Comparison of ENCODE assay signal across 16 cellular contexts in the genomic region with DNA sequence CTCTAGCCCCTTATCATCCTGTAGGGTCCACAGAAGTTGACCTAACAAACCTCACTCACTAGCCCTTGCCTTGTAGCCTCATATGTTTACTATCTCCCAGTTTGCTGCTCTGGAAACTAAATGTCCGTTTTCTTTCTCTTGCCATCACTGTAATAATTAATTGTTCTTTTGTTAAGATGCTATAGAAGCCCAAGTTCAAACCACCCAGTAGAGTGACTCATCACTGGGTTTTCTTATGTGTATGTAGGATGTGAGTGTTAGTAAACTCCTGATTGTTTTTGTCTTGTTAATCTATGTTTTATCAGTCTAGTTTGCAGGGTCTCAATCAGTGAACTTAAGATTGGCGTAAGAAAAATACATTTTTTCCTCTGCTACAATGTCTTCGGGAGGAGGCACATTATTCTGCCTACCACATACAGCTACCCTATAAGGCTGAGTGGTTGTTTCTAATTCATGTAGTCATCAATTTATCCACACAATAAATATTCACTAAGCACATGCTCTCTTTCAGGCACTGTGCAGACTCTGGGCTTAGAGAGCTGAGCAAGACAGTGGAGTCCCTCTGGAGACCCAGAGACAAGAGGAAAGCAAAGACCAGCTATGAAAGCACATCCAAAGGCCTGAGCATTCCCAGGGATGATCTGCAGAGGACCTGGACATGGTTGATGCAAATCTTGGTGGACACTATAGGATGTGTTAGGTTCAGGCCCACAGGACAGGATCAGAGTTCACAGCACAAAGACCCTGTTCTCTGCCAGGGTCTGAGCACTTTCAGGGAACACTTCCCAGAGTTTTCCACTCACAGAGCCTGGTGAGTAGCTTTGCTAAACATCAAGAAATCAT.
A peak's percentile ranks its signal among the peaks of the same experiment; 100 is the strongest.
DNase-seq lines count a peak whose midpoint lies in the region; ATAC-seq and TF ChIP-seq lines count a peak whose summit lies in the region.
"Had no signal": no experiment of that assay in that cellular context is flagged by ENCODE, and none has a peak within 500 bp of the region (broad histone marks: within the 10 kb centered on the region; RNA-seq: fewer than 3 reads in every experiment).

No MANE protein-coding gene starts in this region.

- no peak overlapping the region for H3K4me3 Mint-ChIP-seq in nephron
- no peak overlapping the region for H3K4me3 Mint-ChIP-seq in Caco-2 (ENCODE audit: unreplicated experiment)
- H3K4me3 Mint-ChIP-seq: immature natural killer cell; naive thymus-derived CD4-positive, alpha-beta T cell had no signal

- H3K4me1 ChIP-seq in ACC112 (ENCODE audit: control insufficient read depth, insufficient read depth, low read length, unreplicated experiment) = peaks cover 34% of the 10 kb centered on the region
- H3K4me1 ChIP-seq in Panc1 (ENCODE audit: control insufficient read depth, insufficient read depth, low read length) = peaks cover 24% of the 10 kb centered on the region
- no peaks in the 10 kb centered on the region for H3K4me1 ChIP-seq in mucosa of descending colon (ENCODE audit: low read depth)
- no peaks in the 10 kb centered on the region for H3K4me1 ChIP-seq in Caco-2

- POLR2A ChIA-PET in Panc1 (lab: Charles Lee) (no interaction called here), Caco-2 (lab: Charles Lee) (no interaction called here)

- no peaks in the 10 kb centered on the region for H3K79me2 ChIP-seq in ACC112 (ENCODE audit: control insufficient read depth, insufficient read depth, low read length, unreplicated experiment)

- H3K27ac Mint-ChIP-seq in nephron = peak overlapping the region in 2 of 3 experiments; percentile 35 to 69
- no peak overlapping the region for H3K27ac Mint-ChIP-seq in Caco-2 (ENCODE audit: unreplicated experiment)
- H3K27ac Mint-ChIP-seq: immature natural killer cell; naive thymus-derived CD4-positive, alpha-beta T cell had no signal

- H3K9me3 ChIP-seq in Panc1 (ENCODE audit: control insufficient read depth, insufficient read depth, low read depth, low read length) (peaks cover 34% of the 10 kb centered on the region; the same call in 1 of the 2 replicates), mucosa of descending colon (no peaks in the 10 kb centered on the region), Caco-2 (no peaks in the 10 kb centered on the region)

- CTCF ChIA-PET in Panc1 (lab: Charles Lee) = no interaction called here
- CTCF ChIA-PET in Caco-2 (lab: Charles Lee) = no interaction called here

- TF ChIP-seq CTCF in Panc1 (IDR thresholded peaks at IDR 0.05) = no peak
- TF ChIP-seq CTCF in nephron (IDR thresholded peaks at IDR 0.05; ENCODE audit: unreplicated experiment in 3 of 3) = no peak
- no peak for TF ChIP-seq CTCF in mucosa of descending colon (IDR thresholded peaks at IDR 0.05)
- no peak for TF ChIP-seq CTCF in Caco-2 (IDR thresholded peaks at IDR 0.05; ENCODE audit: insufficient read depth in 1 of 2, low read depth in 1 of 2, low read length in 1 of 2, severe bottlenecking in 1 of 2, unreplicated experiment in 1 of 2)

- H3K36me3 Mint-ChIP-seq in nephron (ENCODE audit: low read depth) (no peaks in the 10 kb centered on the region), Caco-2 (ENCODE audit: insufficient read depth, unreplicated experiment) (no peaks in the 10 kb centered on the region)
- H3K36me3 Mint-ChIP-seq: immature natural killer cell; naive thymus-derived CD4-positive, alpha-beta T cell had no signal

- peaks cover 28% of the 10 kb centered on the region for H3K4me1 Mint-ChIP-seq in nephron
- H3K4me1 Mint-ChIP-seq in Caco-2 (ENCODE audit: low read depth, unreplicated experiment) = peaks cover 4% of the 10 kb centered on the region
- H3K4me1 Mint-ChIP-seq: immature natural killer cell had no signal

- no peaks in the 10 kb centered on the region for H3K27me3 Mint-ChIP-seq in nephron (ENCODE audit: low read depth)
- H3K27me3 Mint-ChIP-seq in Caco-2 (ENCODE audit: insufficient read depth, unreplicated experiment) = peaks cover 16% of the 10 kb centered on the region

- DNase-seq in Panc1 (ENCODE audit: low read depth, low spot score) (no peak), epithelial cell of prostate (ENCODE audit: low read depth, low spot score) (peak; percentile 14), mucosa of descending colon (no peak), AG20443 (ENCODE audit: low spot score) (no peak), Caco-2 (no peak)
- DNase-seq: activated CD8-positive, alpha-beta memory T cell treated with anti-CD3 and anti-CD28 coated beads, Interleukin-2, amount 50 U/mL, for 48 hours; amygdala; erythroblast; immature natural killer cell; KG1; naive thymus-derived CD4-positive, alpha-beta T cell; NCI-H2081 treated with DMSO at 0.1 percent for 48 hours; NK-92 treated with Interleukin-12 subunit alpha and Interleukin-12 subunit beta, amount 100 ng/mL, for 24 hours had no signal

- H3K27me3 ChIP-seq in ACC112 (ENCODE audit: insufficient read depth, low read length) (no peaks in the 10 kb centered on the region), Panc1 (ENCODE audit: control insufficient read depth, insufficient read depth, low read length) (no peaks in the 10 kb centered on the region), Caco-2 (replicated peaks; ENCODE audit: control insufficient read depth, insufficient read depth, low read length) (no peaks in the 10 kb centered on the region)

- H3K36me3 ChIP-seq in ACC112 (ENCODE audit: insufficient read depth, low read length) (no peaks in the 10 kb centered on the region), Panc1 (ENCODE audit: control insufficient read depth, insufficient read depth, low read length) (no peaks in the 10 kb centered on the region), mucosa of descending colon (ENCODE audit: low read depth) (no peaks in the 10 kb centered on the region), Caco-2 (ENCODE audit: control insufficient read depth, insufficient read depth, low read length) (no peaks in the 10 kb centered on the region)

- no peak overlapping the region for H3K4me3 ChIP-seq in ACC112 (ENCODE audit: low read depth, low read length)
- H3K4me3 ChIP-seq in Panc1 (ENCODE audit: low read depth in 2 of 2, low read length in 2 of 2) = no peak overlapping the region
- H3K4me3 ChIP-seq in mucosa of descending colon = no peak overlapping the region
- no peak overlapping the region for H3K4me3 ChIP-seq in Caco-2 (ENCODE audit: low read depth, low read length)

- in situ Hi-C loops in Panc1 (cut with HindIII; ENCODE audit: low pct_unique_long_range_greater_than_20kb, low sequenced_read_pairs) = no loop called here

- ATAC-seq in Panc1 (no peak), HG02759 (IDR thresholded peaks at IDR 0.05; ENCODE audit: unreplicated experiment) (no peak), mucosa of descending colon (no peak)
- ATAC-seq: naive thymus-derived CD4-positive, alpha-beta T cell had no signal

- intact Hi-C loops in Panc1 (cut with micrococcal nuclease; ENCODE audit: unreplicated experiment) = loop anchor here (5.0 to 10.0 kb wide), 2 partner anchors 415 to 567 kb away; a partner anchor contains a TSS
- intact Hi-C loops in mucosa of descending colon (cut with DNase I, micrococcal nuclease) = no loop called here
- intact Hi-C loops in Caco-2 (cut with micrococcal nuclease; ENCODE audit: unreplicated experiment) = no loop called here

- H3K9me3 Mint-ChIP-seq in nephron (peaks cover 2% of the 10 kb centered on the region), Caco-2 (ENCODE audit: unreplicated experiment) (no peaks in the 10 kb centered on the region)
- H3K9me3 Mint-ChIP-seq: immature natural killer cell had no signal

- H3K27ac ChIP-seq in ACC112 (ENCODE audit: low read depth, low read length) = peak overlapping the region; percentile 29
- peak overlapping the region; percentile 96 for H3K27ac ChIP-seq in Panc1 (ENCODE audit: low read length)
- H3K27ac ChIP-seq in epithelial cell of prostate = no peak overlapping the region

- BruUV-seq in Panc1 (replicated peaks; lab: Mats Ljungman, UMichigan) = no TSS peak
- BruUV-seq in Caco-2 (replicated peaks; lab: Mats Ljungman, UMichigan) = no TSS peak

- H2AFZ ChIP-seq in ACC112 (ENCODE audit: low read length, unreplicated experiment) = no peak overlapping the region
